8 cellular contexts compared by ENCODE assay signal in genomic region chr13:97221491-97221890, GRCh38. TPM values are rescaled to one million over a fixed set of nuclear protein-coding genes. Genes with fewer than 3 reads are reported as not detected.
DNase-seq lines count a peak whose midpoint lies in the region; ATAC-seq and TF ChIP-seq lines count a peak whose summit lies in the region.

No MANE protein-coding gene starts in this region.

- H3K4me3 ChIP-seq in BE2C (ENCODE audit: low read depth, low read length): peak overlapping the region; percentile 85
- no peak overlapping the region for H3K4me3 ChIP-seq in effector memory CD4-positive, alpha-beta T cell (ENCODE audit: insufficient read depth, low read depth, low read length, poor library complexity, severe bottlenecking)
- peak overlapping the region; percentile 82 for H3K4me3 ChIP-seq in osteoblast (ENCODE audit: insufficient read depth, low read length)

- H2AFZ ChIP-seq in osteoblast (ENCODE audit: low read length): peak overlapping the region; percentile 83

- H3K9me3 ChIP-seq in BE2C: no peaks in the 10 kb centered on the region
- H3K9me3 ChIP-seq in effector memory CD4-positive, alpha-beta T cell (ENCODE audit: control insufficient read depth, low read length): no peaks in the 10 kb centered on the region
- H3K9me3 ChIP-seq in osteoblast (ENCODE audit: low read depth, low read length): no peaks in the 10 kb centered on the region

- H3K4me2 ChIP-seq in osteoblast (ENCODE audit: insufficient read depth, low read length): peak overlapping the region; percentile 92

- no peaks in the 10 kb centered on the region for H3K36me3 ChIP-seq in BE2C
- no peaks in the 10 kb centered on the region for H3K36me3 ChIP-seq in effector memory CD4-positive, alpha-beta T cell (ENCODE audit: control insufficient read depth, insufficient read depth, low read length)
- no peaks in the 10 kb centered on the region for H3K36me3 ChIP-seq in osteoblast (ENCODE audit: insufficient read depth, low read length)

- peaks cover 33% of the 10 kb centered on the region for H3K79me2 ChIP-seq in osteoblast (ENCODE audit: insufficient read depth, low read length)

- DNase-seq in BE2C (no peak), NCI-H69 (lab: John Stamatoyannopoulos, UW) (peak; percentile 66), osteoblast (ENCODE audit: insufficient read length, low spot score, missing footprints) (no peak), HT-29 (ENCODE audit: low spot score) (no peak), NCI-H345 treated with DMSO at 0.1 percent for 48 hours (lab: John Stamatoyannopoulos, UW; ENCODE audit: unreplicated experiment) (no peak)
- DNase-seq in effector memory CD4-positive, alpha-beta T cell: no peak
- DNase-seq in stimulated activated CD4-positive, alpha-beta T cell treated with anti-CD3 and anti-CD28 coated beads, Interleukin-15, amount 100 ng/mL, for 24 hours: no peak

- no peak for ATAC-seq in GM19467 (IDR thresholded peaks at IDR 0.05; ENCODE audit: unreplicated experiment)

- H3K27me3 ChIP-seq in BE2C (no peaks in the 10 kb centered on the region), osteoblast (ENCODE audit: insufficient read depth, low read length) (no peaks in the 10 kb centered on the region)
- no peaks in the 10 kb centered on the region for H3K27me3 ChIP-seq in effector memory CD4-positive, alpha-beta T cell (replicated peaks; ENCODE audit: control insufficient read depth, insufficient read depth, low read length, poor library complexity, severe bottlenecking)

- peak overlapping the region; percentile 82 for H3K27ac ChIP-seq in effector memory CD4-positive, alpha-beta T cell (ENCODE audit: insufficient read depth, low read length, poor library complexity, severe bottlenecking)
- no peak overlapping the region for H3K27ac ChIP-seq in osteoblast (ENCODE audit: low read depth, low read length)

- peaks cover 4% of the 10 kb centered on the region for H4K20me1 ChIP-seq in osteoblast (ENCODE audit: insufficient read depth, low read length)

- TF ChIP-seq CTCF in BE2C (IDR thresholded peaks at IDR 0.05; ENCODE audit: low read depth, low read length): no peak
- TF ChIP-seq CTCF in osteoblast (IDR thresholded peaks at IDR 0.05; ENCODE audit: extremely low read depth, low read depth, low read length): no peak

- H3K4me1 ChIP-seq in BE2C: peaks cover 5% of the 10 kb centered on the region
- peaks cover 13% of the 10 kb centered on the region for H3K4me1 ChIP-seq in effector memory CD4-positive, alpha-beta T cell (ENCODE audit: control insufficient read depth, insufficient read depth, low read length, poor library complexity, severe bottlenecking)
- peaks cover 19% of the 10 kb centered on the region for H3K4me1 ChIP-seq in osteoblast (ENCODE audit: insufficient read depth, low read length)

RNA-seq across cellular contexts. Expression of gene MBNL2, which starts 0.6 kb away (rescaled TPM):
- 20.9 TPM for polyA plus RNA-seq in BE2C (2012; ENCODE audit: insufficient read depth, insufficient read length, low read depth)
- total RNA-seq in osteoblast: 66.0 and 69.8 TPM in 2 replicates
- 34.2 and 35.7 TPM in 2 replicates for total RNA-seq in HT-29 (2014; rRNA removed; shearing (Covaris generic))
